10 cellular contexts compared by ENCODE assay signal in the genomic region with DNA sequence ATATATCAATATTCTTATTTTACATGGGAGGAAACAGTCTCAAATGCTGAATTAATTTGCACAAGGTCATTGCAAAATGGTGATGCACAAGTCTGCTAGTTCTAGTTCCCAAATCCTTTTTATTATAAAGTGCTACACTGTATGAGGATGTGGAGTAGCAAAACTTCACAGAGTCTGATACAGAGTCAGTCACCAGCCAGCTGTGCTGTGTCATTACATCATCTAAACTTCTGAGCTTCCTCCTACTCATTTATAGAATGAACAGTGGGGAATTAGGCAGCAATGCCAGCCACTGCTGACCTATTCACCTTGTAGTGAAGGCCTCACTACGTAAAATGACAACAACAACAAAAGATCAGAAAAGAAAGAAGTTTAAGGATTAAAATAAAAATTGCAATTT.
DNase-seq lines count a peak whose midpoint lies in the region; ATAC-seq and TF ChIP-seq lines count a peak whose summit lies in the region.
"Had no signal": no experiment of that assay in that cellular context is flagged by ENCODE, and none has a peak within 500 bp of the region (broad histone marks: within the 10 kb centered on the region; RNA-seq: fewer than 3 reads in every experiment).

No MANE protein-coding gene starts in this region.

- TF ChIP-seq CTCF in dorsolateral prefrontal cortex (IDR thresholded peaks at IDR 0.05 in 54 of 56, conservative IDR thresholded peaks at IDR 0.05 in 2 of 56; ENCODE audit: low read depth in 1 of 56, partially characterized antibody in 56 of 56) = no peak

- peak; percentile 75 for ATAC-seq in GM18517 (IDR thresholded peaks at IDR 0.05; ENCODE audit: unreplicated experiment)
- ATAC-seq in HG02588 (IDR thresholded peaks at IDR 0.05; ENCODE audit: unreplicated experiment) = peak; percentile 77
- ATAC-seq in right cardiac atrium = peak; percentile 81 to 82

- H3K27me3 Mint-ChIP-seq in activated T-helper 2 cell treated with anti-CD3 and anti-CD28 coated beads, Interferon-gamma antibody, Interleukin-2, Interleukin-4, amounts not matched to agents 10 μg/mL and 5 μg/mL and 100 μg/mL, durations not matched to agents 14 hours and 24 hours and 36 hours (ENCODE audit: low read depth) = peaks cover 2% of the 10 kb centered on the region

- intact Hi-C loops in right cardiac atrium (cut with DNase I) = no loop called here
- intact Hi-C loops in dorsolateral prefrontal cortex (cut with DNase I) = no loop called here
- intact Hi-C loops in activated T-helper 2 cell treated with anti-CD3 and anti-CD28 coated beads, Interferon-gamma antibody, Interleukin-2, Interleukin-4, amounts not matched to agents 10 μg/mL and 5 μg/mL and 100 μg/mL, durations not matched to agents 14 hours and 24 hours and 36 hours (cut with micrococcal nuclease) = no loop called here

- no peak overlapping the region for H3K27ac ChIP-seq in right cardiac atrium (ENCODE audit: low read length)
- H3K27ac ChIP-seq in dorsolateral prefrontal cortex = no peak overlapping the region

- no peak overlapping the region for H3K27ac Mint-ChIP-seq in activated T-helper 2 cell treated with anti-CD3 and anti-CD28 coated beads, Interferon-gamma antibody, Interleukin-2, Interleukin-4, amounts not matched to agents 10 μg/mL and 5 μg/mL and 100 μg/mL, durations not matched to agents 14 hours and 24 hours and 36 hours

- peaks cover 1% of the 10 kb centered on the region for H3K4me1 ChIP-seq in right cardiac atrium (ENCODE audit: control insufficient read depth, insufficient read depth, low read length)

- DNase-seq in NOMO-1 (lab: John Stamatoyannopoulos, UW; ENCODE audit: unreplicated experiment in 2 of 2) (peak; percentile 39 to 75), right cardiac atrium (peak in 2 of 3 donors; percentile 38 to 59), dorsolateral prefrontal cortex (no peak), nucleus accumbens (lab: John Stamatoyannopoulos, UW) (no peak), NCI-H128 (lab: John Stamatoyannopoulos, UW; ENCODE audit: unreplicated experiment) (no peak)
- no peak for DNase-seq in activated T-helper 2 cell treated with anti-CD3 and anti-CD28 coated beads, Interferon-gamma antibody, Interleukin-2, Interleukin-4, amounts not matched to agents 10 μg/mL and 5 μg/mL and 100 μg/mL, durations not matched to agents 14 hours and 24 hours and 36 hours (ENCODE audit: low spot score)
- DNase-seq: dermis blood vessel endothelial cell, NCI-H2227 treated with DMSO at 0.1 percent for 48 hours had no signal

- H3K36me3 Mint-ChIP-seq in activated T-helper 2 cell treated with anti-CD3 and anti-CD28 coated beads, Interferon-gamma antibody, Interleukin-2, Interleukin-4, amounts not matched to agents 10 μg/mL and 5 μg/mL and 100 μg/mL, durations not matched to agents 14 hours and 24 hours and 36 hours (ENCODE audit: low read depth) = no peaks in the 10 kb centered on the region

- no peak overlapping the region for H3K4me3 Mint-ChIP-seq in activated T-helper 2 cell treated with anti-CD3 and anti-CD28 coated beads, Interferon-gamma antibody, Interleukin-2, Interleukin-4, amounts not matched to agents 10 μg/mL and 5 μg/mL and 100 μg/mL, durations not matched to agents 14 hours and 24 hours and 36 hours (ENCODE audit: low read depth)

- H3K9me3 Mint-ChIP-seq in activated T-helper 2 cell treated with anti-CD3 and anti-CD28 coated beads, Interferon-gamma antibody, Interleukin-2, Interleukin-4, amounts not matched to agents 10 μg/mL and 5 μg/mL and 100 μg/mL, durations not matched to agents 14 hours and 24 hours and 36 hours = no peaks in the 10 kb centered on the region

- no peak overlapping the region for H3K4me3 ChIP-seq in right cardiac atrium (ENCODE audit: low read length)
- H3K4me3 ChIP-seq in dorsolateral prefrontal cortex = no peak overlapping the region

- H3K27me3 ChIP-seq in right cardiac atrium (ENCODE audit: control insufficient read depth, insufficient read depth) (no peaks in the 10 kb centered on the region), dorsolateral prefrontal cortex (no peaks in the 10 kb centered on the region)

- WGBS in right cardiac atrium = 32% methylated on average over 1 of the region's 1 CpG

- no peaks in the 10 kb centered on the region for H3K9me3 ChIP-seq in right cardiac atrium (ENCODE audit: control insufficient read depth, low read length)

- peaks cover 1% of the 10 kb centered on the region for H3K4me1 Mint-ChIP-seq in activated T-helper 2 cell treated with anti-CD3 and anti-CD28 coated beads, Interferon-gamma antibody, Interleukin-2, Interleukin-4, amounts not matched to agents 10 μg/mL and 5 μg/mL and 100 μg/mL, durations not matched to agents 14 hours and 24 hours and 36 hours (ENCODE audit: low read depth)

Comparison
In these comparisons a context has a peak if more than half of its experiments do, and no peak if none do; other contexts are left out.
1. DNase-seq: peak in NOMO-1 (2 of 2) and right cardiac atrium (2 of 3); none in dorsolateral prefrontal cortex (0 of 10), nucleus accumbens (0 of 56), NCI-H128 (single experiment) and activated T-helper 2 cell treated with anti-CD3 and anti-CD28 coated beads, Interferon-gamma antibody, Interleukin-2, Interleukin-4, amounts not matched to agents 10 μg/mL and 5 μg/mL and 100 μg/mL, durations not matched to agents 14 hours and 24 hours and 36 hours (single experiment).
2. Peak in every context shown above with its lines, with median percentiles within 50 percentile points of each other: ATAC-seq.